ENCODE assay signal across 9 cellular contexts in the genomic region with DNA sequence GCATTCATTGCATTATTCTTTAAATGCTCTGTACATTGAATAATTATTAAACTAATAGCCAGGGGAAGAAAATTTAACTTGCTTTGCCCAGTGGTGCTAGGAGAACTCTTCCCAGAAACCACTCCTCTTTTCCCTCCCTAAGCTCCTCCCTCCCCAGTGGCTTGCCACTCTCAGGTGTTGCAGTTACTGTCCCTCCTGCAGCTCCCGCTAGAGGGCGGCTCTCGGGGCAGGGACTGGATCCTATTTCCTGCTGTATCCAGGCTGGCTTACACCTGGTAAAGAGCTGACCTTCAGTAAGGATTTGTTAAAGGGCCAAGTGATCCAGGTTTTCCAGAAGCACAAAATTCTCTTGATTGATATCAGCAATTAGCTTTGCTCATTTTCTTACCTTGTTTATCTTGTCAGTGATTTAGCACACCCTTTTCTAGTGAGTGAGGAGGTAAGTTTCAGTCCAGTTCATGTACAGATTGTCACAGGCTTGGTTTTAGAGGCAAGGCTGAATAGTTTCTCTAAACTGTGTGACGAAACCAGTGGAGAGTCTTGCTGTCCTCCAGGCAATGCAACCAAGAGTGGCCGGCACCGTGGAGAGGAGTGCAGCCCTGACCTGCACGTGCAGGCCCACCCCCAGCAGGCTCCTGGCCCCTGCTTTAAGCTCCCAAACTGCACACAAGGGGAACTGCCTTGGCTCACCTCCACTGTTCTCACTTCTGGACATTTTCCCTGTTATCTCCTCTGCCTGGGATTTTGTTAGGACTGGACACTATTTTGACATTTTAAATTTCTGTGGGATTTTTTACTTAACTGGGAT.
DNase-seq lines count a peak whose midpoint lies in the region; ATAC-seq and TF ChIP-seq lines count a peak whose summit lies in the region.
"Had no signal": no experiment of that assay in that cellular context is flagged by ENCODE, and none has a peak within 500 bp of the region (broad histone marks: within the 10 kb centered on the region; RNA-seq: fewer than 3 reads in every experiment).

No MANE protein-coding gene starts in this region.

- H3K36me3 ChIP-seq in Karpas-422 (ENCODE audit: insufficient read depth, low read length) = no peaks in the 10 kb centered on the region
- H3K36me3 ChIP-seq in parathyroid adenoma (ENCODE audit: control insufficient read depth, insufficient read depth, low read length) = no peaks in the 10 kb centered on the region
- H3K36me3 ChIP-seq: BLaER1 had no signal

- H4K20me1 ChIP-seq in Karpas-422 (ENCODE audit: insufficient read depth, low read depth, low read length) = no peaks in the 10 kb centered on the region
- H4K20me1 ChIP-seq: BLaER1 had no signal

- H3K27ac ChIP-seq in Karpas-422 (ENCODE audit: low read length) = no peak overlapping the region
- no peak overlapping the region for H3K27ac ChIP-seq in parathyroid adenoma
- H3K27ac ChIP-seq: BLaER1 had no signal

- H3K4me1 ChIP-seq in Karpas-422 (ENCODE audit: low read length) (peaks cover 70% of the 10 kb centered on the region), parathyroid adenoma (peaks cover 7% of the 10 kb centered on the region)

- H3K27me3 ChIP-seq in Karpas-422 (ENCODE audit: low read length) (no peaks in the 10 kb centered on the region), parathyroid adenoma (ENCODE audit: control insufficient read depth, insufficient read depth, low read length) (no peaks in the 10 kb centered on the region)
- H3K27me3 ChIP-seq: BLaER1 had no signal

- no peaks in the 10 kb centered on the region for H3K9me2 ChIP-seq in Karpas-422 (replicated peaks; ENCODE audit: insufficient read depth, low read length)

- H3K4me2 ChIP-seq in Karpas-422 (ENCODE audit: low read depth, low read length, poor library complexity, severe bottlenecking) = no peak overlapping the region
- H3K4me2 ChIP-seq in parathyroid adenoma (ENCODE audit: low read length) = no peak overlapping the region
- H3K4me2 ChIP-seq: BLaER1 had no signal

- H3K79me2 ChIP-seq in Karpas-422 (ENCODE audit: low read length) (no peaks in the 10 kb centered on the region), parathyroid adenoma (no peaks in the 10 kb centered on the region)

- H3K9ac ChIP-seq in Karpas-422 (ENCODE audit: low read length) (no peak overlapping the region), parathyroid adenoma (no peak overlapping the region)
- H3K9ac ChIP-seq: BLaER1 had no signal

- TF ChIP-seq CTCF in epithelial cell of proximal tubule (conservative IDR thresholded peaks at IDR 0.05; ENCODE audit: low read depth, low read length) (peak; percentile 91), parathyroid adenoma (IDR thresholded peaks at IDR 0.05) (peak; percentile 80)

- H3K4me3 ChIP-seq in Karpas-422 (ENCODE audit: low read length) (no peak overlapping the region), epithelial cell of proximal tubule (ENCODE audit: low read depth, low read length) (no peak overlapping the region), parathyroid adenoma (ENCODE audit: low read depth, low read length) (no peak overlapping the region)
- H3K4me3 ChIP-seq: BLaER1 had no signal

- no peaks in the 10 kb centered on the region for H3K9me3 ChIP-seq in Karpas-422 (ENCODE audit: low read length)
- H3K9me3 ChIP-seq in parathyroid adenoma (ENCODE audit: control insufficient read depth, low read length) = no peaks in the 10 kb centered on the region
- H3K9me3 ChIP-seq: BLaER1 had no signal

- ATAC-seq in GM21717 (IDR thresholded peaks at IDR 0.05; ENCODE audit: unreplicated experiment) = peak; percentile 71

- no peak overlapping the region for H2AFZ ChIP-seq in Karpas-422 (ENCODE audit: low read length)
- H2AFZ ChIP-seq in parathyroid adenoma = peak overlapping the region; percentile 40

- peak; percentile 56 to 68 for DNase-seq in NCI-H2081 (lab: John Stamatoyannopoulos, UW)
- DNase-seq in NCI-H2081 treated with DMSO at 0.1 percent for 48 hours (lab: John Stamatoyannopoulos, UW) = no peak
- peak; percentile 89 for DNase-seq in Karpas-422
- DNase-seq in SHP77 (lab: John Stamatoyannopoulos, UW) = peak; percentile 71 to 77
- no peak for DNase-seq in epithelial cell of proximal tubule (ENCODE audit: low read depth)
- DNase-seq in stimulated activated naive CD4-positive, alpha-beta T cell treated with Interleukin-2 at 50 U/mL for 16 hours (lab: John Stamatoyannopoulos, UW) = no peak

Comparison
In these comparisons a context has a peak if more than half of its experiments do, and no peak if none do; other contexts are left out.
1. DNase-seq: peak in NCI-H2081 (2 of 2), Karpas-422 (single experiment) and SHP77 (2 of 2); none in NCI-H2081 treated with DMSO at 0.1 percent for 48 hours (single experiment), epithelial cell of proximal tubule (single experiment) and stimulated activated naive CD4-positive, alpha-beta T cell treated with Interleukin-2 at 50 U/mL for 16 hours (single experiment).